23 cellular contexts compared by ENCODE assay signal in the genomic region with DNA sequence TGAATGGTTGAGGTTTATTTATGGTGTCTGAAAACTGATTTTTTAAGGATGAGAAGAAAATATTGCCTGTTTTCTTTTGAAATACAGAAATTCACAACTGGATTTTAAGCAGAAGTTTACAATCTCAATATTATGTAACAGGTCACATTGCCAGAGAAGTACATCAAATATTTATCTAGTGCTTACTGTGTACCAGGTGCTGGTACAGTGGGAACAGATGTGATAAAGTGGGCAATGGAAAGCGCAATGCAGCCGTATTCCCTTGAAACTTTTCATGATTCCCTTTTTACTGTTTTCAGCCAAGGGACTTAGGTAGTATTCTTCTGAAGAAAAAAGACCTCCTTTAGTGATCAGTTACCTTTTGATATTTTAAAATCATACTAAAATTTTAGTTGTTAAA. TPM values are rescaled to one million over a fixed set of nuclear protein-coding genes. Genes with fewer than 3 reads are reported as not detected.
A peak's percentile ranks its signal among the peaks of the same experiment; 100 is the strongest.
DNase-seq lines count a peak whose midpoint lies in the region; ATAC-seq and TF ChIP-seq lines count a peak whose summit lies in the region.
"Had no signal": no experiment of that assay in that cellular context is flagged by ENCODE, and none has a peak within 500 bp of the region (broad histone marks: within the 10 kb centered on the region; RNA-seq: fewer than 3 reads in every experiment).

No MANE protein-coding gene starts in this region.

- no peaks in the 10 kb centered on the region for H3K36me3 ChIP-seq in mucosa of descending colon (ENCODE audit: low read depth)

- no peaks in the 10 kb centered on the region for H3K27me3 ChIP-seq in right cardiac atrium (ENCODE audit: control insufficient read depth, insufficient read depth)
- H3K27me3 ChIP-seq: BLaER1 treated with 17β-estradiol and CSF1 and Interleukin-3, amounts not matched to agents 10 nM and 100 nM had no signal

- 98% methylated on average over 2 of the region's 2 CpGs for WGBS in right cardiac atrium

- H3K4me1 ChIP-seq in mucosa of descending colon (ENCODE audit: low read depth) = peaks cover 10% of the 10 kb centered on the region
- no peaks in the 10 kb centered on the region for H3K4me1 ChIP-seq in right cardiac atrium (ENCODE audit: control insufficient read depth, insufficient read depth, low read length)
- H3K4me1 ChIP-seq: BLaER1 treated with 17β-estradiol and CSF1 and Interleukin-3, amounts not matched to agents 10 nM and 100 nM had no signal

- H3K9me3 ChIP-seq in mucosa of descending colon = no peaks in the 10 kb centered on the region
- no peaks in the 10 kb centered on the region for H3K9me3 ChIP-seq in right cardiac atrium (ENCODE audit: control insufficient read depth, low read length)
- H3K9me3 ChIP-seq: A549; BLaER1 treated with 17β-estradiol and CSF1 and Interleukin-3, amounts not matched to agents 10 nM and 100 nM had no signal

- intact Hi-C loops in left colon (cut with DNase I, micrococcal nuclease) = loop anchor here in 1 of 2 donors (10.0 kb wide), 1 partner anchor 73 kb away; no protein-coding TSS in a partner anchor
- intact Hi-C loops in mucosa of descending colon (cut with DNase I, micrococcal nuclease) = no loop called here
- intact Hi-C loops in right cardiac atrium (cut with DNase I) = no loop called here

- ATAC-seq in left colon (peak; percentile 36), mucosa of descending colon (peak; percentile 56), right cardiac atrium (no peak)
- ATAC-seq: A549, HCT116, PC-3, SK-N-SH treated with all-trans-retinoic acid at 6 μM for 48 hours had no signal

- no peak overlapping the region for H3K27ac ChIP-seq in right cardiac atrium (ENCODE audit: low read length)
- H3K27ac ChIP-seq: A549; BLaER1 treated with 17β-estradiol and CSF1 and Interleukin-3, amounts not matched to agents 10 nM and 100 nM had no signal

- peak; percentile 61 for DNase-seq in DMS53 (lab: John Stamatoyannopoulos, UW)
- peak; percentile 36 for DNase-seq in NCI-H774 (lab: John Stamatoyannopoulos, UW)
- DNase-seq in left colon = no peak
- DNase-seq in mucosa of descending colon = no peak
- DNase-seq in ureter (ENCODE audit: low spot score) = no peak
- no peak for DNase-seq in T-helper 2 cell
- no peak for DNase-seq in iPS-NIHi11 (ENCODE audit: low spot score)
- no peak for DNase-seq in right cardiac atrium
- DNase-seq: AML-193; CD4-positive, alpha-beta T cell; Karpas-422; NCI-H1092 treated with DMSO at 0.1 percent for 48 hours; NCI-H1436 treated with DMSO at 0.1 percent for 48 hours; NCI-H187 treated with DMSO at 0.1 percent for 48 hours; NCI-H2107; NCI-H446 treated with DMSO at 0.1 percent for 48 hours; NCI-H69; NK-92 treated with Interleukin-12 subunit alpha and Interleukin-12 subunit beta, amount 100 ng/mL, for 24 hours; PC-3 had no signal

- H3K4me3 ChIP-seq in mucosa of descending colon (no peak overlapping the region), right cardiac atrium (ENCODE audit: low read length) (no peak overlapping the region)
- H3K4me3 ChIP-seq: A549; BLaER1 treated with 17β-estradiol and CSF1 and Interleukin-3, amounts not matched to agents 10 nM and 100 nM had no signal

- TF ChIP-seq CTCF in mucosa of descending colon (IDR thresholded peaks at IDR 0.05) = no peak

RNA-seq across cellular contexts. Expression of gene TTC17, which starts 49.6 kb away (rescaled TPM):
- total RNA-seq in left colon (10 to 100 TPM; 69.6 to 85.7 TPM), mucosa of descending colon (100 to 1,000 TPM in 1 of 3 donors, 10 to 100 TPM in 2; 68.3 to 100 (median 78.7) TPM), ureter (148 TPM), right cardiac atrium (10 to 100 TPM; 32.8 to 42.8 (median 36.4) TPM)
- 23.4 TPM for polyA plus RNA-seq in right cardiac atrium

Comparison
In these comparisons a context has a peak if more than half of its experiments do, and no peak if none do; other contexts are left out.
1. DNase-seq: peak in DMS53 (single experiment) and NCI-H774 (single experiment); none in left colon (0 of 2), mucosa of descending colon (0 of 3), ureter (single experiment), T-helper 2 cell (0 of 5), iPS-NIHi11 (single experiment) and right cardiac atrium (0 of 3).
2. ATAC-seq: peak in left colon (single experiment) and mucosa of descending colon (single experiment); none in right cardiac atrium (0 of 2).